In the genomic region with DNA sequence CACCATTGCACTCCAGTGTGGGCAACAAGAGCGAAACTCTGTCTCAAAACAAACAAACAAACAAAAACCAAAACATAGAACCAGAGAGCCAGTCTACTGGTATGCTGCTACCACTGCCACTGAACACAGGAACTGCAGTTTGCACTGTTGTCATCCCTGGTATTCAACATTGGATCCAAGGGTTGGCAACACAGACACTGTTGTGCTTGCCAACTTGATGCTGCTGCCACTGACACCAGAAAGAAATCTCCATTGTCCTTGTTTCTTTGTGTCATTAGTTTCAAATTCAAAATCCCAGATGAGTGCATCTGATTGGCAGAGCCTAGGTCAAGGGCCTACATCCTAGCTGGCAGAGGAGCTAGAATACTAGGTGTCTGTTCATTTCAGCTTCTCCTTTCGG, we compare ENCODE assay signal across 25 cellular contexts.
"Had no signal": no experiment of that assay in that cellular context is flagged by ENCODE, and none has a peak within 500 bp of the region (broad histone marks: within the 10 kb centered on the region; RNA-seq: fewer than 3 reads in every experiment).

No MANE protein-coding gene starts in this region.

- H3K9me3 ChIP-seq: esophagus muscularis mucosa, gastroesophageal sphincter, mucosa of descending colon, ovary, tibial nerve had no signal

- ATAC-seq: activated CD8-positive, alpha-beta memory T cell treated with anti-CD3 and anti-CD28 coated beads, Interleukin-2, amount 10 ng/mL, durations not matched to agents 7 days and 5 days; gastroesophageal sphincter; left lobe of liver; mucosa of descending colon had no signal

- H3K36me3 ChIP-seq: brain microvascular endothelial cell, esophagus muscularis mucosa, gastroesophageal sphincter, neural progenitor cell, ovary, tibial nerve had no signal

- H3K27ac ChIP-seq: brain microvascular endothelial cell, esophagus muscularis mucosa, gastroesophageal sphincter, neural progenitor cell, ovary, tibial nerve had no signal

- DNase-seq: activated B cell treated with CpG ODN at 0.5 μM for 24 hours; activated CD4-positive, alpha-beta memory T cell treated with anti-CD3 and anti-CD28 coated beads, Interleukin-2, amount 10 ng/mL, durations not matched to agents 7 days and 5 days; activated CD4-positive, alpha-beta T cell treated with anti-CD3 and anti-CD28 coated beads for 4 hours; activated CD8-positive, alpha-beta memory T cell treated with anti-CD3 and anti-CD28 coated beads, Interleukin-2, amount 10 ng/mL, durations not matched to agents 7 days and 5 days; activated naive CD8-positive, alpha-beta T cell treated with anti-CD3 and anti-CD28 coated beads for 36 hours; amniotic stem cell; brain microvascular endothelial cell; cerebellar nuclear complex; effector CD8-positive, alpha-beta T cell; islet precursor cell; mammary epithelial cell; mucosa of descending colon; naive B cell; ovary; stimulated activated CD4-positive, alpha-beta T cell treated with anti-CD3 and anti-CD28 coated beads, Interleukin-12 subunit alpha, Interleukin-12 subunit beta, amount 100 ng/mL, for 4 hours; stimulated activated CD4-positive, alpha-beta T cell treated with anti-CD3 and anti-CD28 coated beads, Interleukin-1b, Interleukin-23, amount 100 ng/mL, for 48 hours; stimulated activated CD8-positive, alpha-beta memory T cell treated with anti-CD3 and anti-CD28 coated beads, Interleukin-4, amount 100 ng/mL, for 48 hours; stimulated activated naive CD4-positive, alpha-beta T cell; T-helper 1 cell; T-helper 9 cell had no signal

- H3K27me3 ChIP-seq: brain microvascular endothelial cell, esophagus muscularis mucosa, gastroesophageal sphincter, neural progenitor cell, ovary, tibial nerve had no signal

- H3K4me1 ChIP-seq: esophagus muscularis mucosa, gastroesophageal sphincter, neural progenitor cell, tibial nerve had no signal

- H3K4me3 ChIP-seq: esophagus muscularis mucosa, gastroesophageal sphincter, mucosa of descending colon, neural progenitor cell, ovary, tibial nerve had no signal
